Comparison of ENCODE assay signal across 12 cellular contexts in the genomic region with DNA sequence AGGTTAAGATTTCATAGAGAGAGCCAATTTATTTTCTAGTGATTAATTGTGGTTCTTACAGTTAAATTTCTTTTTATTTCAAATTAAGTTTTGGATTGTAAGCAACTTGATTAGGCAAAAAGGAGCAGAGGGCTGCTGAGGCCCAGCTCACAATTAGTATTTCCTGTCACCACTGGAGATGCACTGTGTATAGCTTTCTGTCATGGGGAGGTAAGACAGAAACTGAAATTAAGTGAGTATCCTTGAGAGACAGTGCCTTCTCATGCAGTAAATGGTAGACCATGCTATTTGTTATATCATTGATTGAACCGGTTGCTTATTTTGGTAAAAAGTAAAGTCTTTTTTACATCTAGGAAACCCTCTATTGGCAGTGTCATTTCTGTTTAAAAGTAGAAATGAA.
A peak's percentile ranks its signal among the peaks of the same experiment; 100 is the strongest.
DNase-seq lines count a peak whose midpoint lies in the region; ATAC-seq and TF ChIP-seq lines count a peak whose summit lies in the region.
"Had no signal": no experiment of that assay in that cellular context is flagged by ENCODE, and none has a peak within 500 bp of the region (broad histone marks: within the 10 kb centered on the region; RNA-seq: fewer than 3 reads in every experiment).

No MANE protein-coding gene starts in this region.

- H3K27me3 Mint-ChIP-seq in brain, result no peaks in the 10 kb centered on the region
- H3K27me3 Mint-ChIP-seq: memory B cell had no signal

- peak overlapping the region in 3 of 5 experiments; percentile 0 to 96 (median 82) for H3K27ac Mint-ChIP-seq in brain
- H3K27ac Mint-ChIP-seq: memory B cell had no signal

- H3K9me3 Mint-ChIP-seq in brain, result peaks cover 10 to 30% (median 20%) of the 10 kb centered on the region in 5 experiments

- H3K4me1 Mint-ChIP-seq in brain, result no peaks in the 10 kb centered on the region
- H3K4me1 Mint-ChIP-seq: memory B cell had no signal

- DNase-seq in NCI-H2107 treated with DMSO at 0.1 percent for 48 hours (lab: John Stamatoyannopoulos, UW; ENCODE audit: unreplicated experiment) (no peak), DMS153 (lab: John Stamatoyannopoulos, UW) (no peak), NCI-H446 (lab: John Stamatoyannopoulos, UW) (no peak)
- DNase-seq: activated T-cell treated with anti-CD3 and anti-CD28 coated beads, Interleukin-2, amount 50 U/mL, for 4 hours; amygdala; esophagus squamous epithelium; OCI-M1 had no signal

- peak overlapping the region in 2 of 5 experiments; percentile 9 to 76 for H3K4me3 Mint-ChIP-seq in brain
- H3K4me3 Mint-ChIP-seq: activated T-cell treated with anti-CD3 and anti-CD28 coated beads, Interleukin-2, amount 50 U/mL, for 4 hours; memory B cell had no signal

- no peak for TF ChIP-seq CTCF in brain (conservative IDR thresholded peaks at IDR 0.05)

- ATAC-seq in GM18907 (IDR thresholded peaks at IDR 0.05; ENCODE audit: unreplicated experiment) (peak; percentile 90), GM21576 (IDR thresholded peaks at IDR 0.05; ENCODE audit: unreplicated experiment) (peak; percentile 97), HG03095 (IDR thresholded peaks at IDR 0.05; ENCODE audit: unreplicated experiment) (peak; percentile 93)
- ATAC-seq: activated T-cell treated with anti-CD3 and anti-CD28 coated beads, Interleukin-2, amount 50 U/mL, for 4 hours had no signal

- peaks cover 53% of the 10 kb centered on the region for H3K36me3 Mint-ChIP-seq in brain
